Comparison of ENCODE assay signal across 18 cellular contexts in genomic region chr16:47375423-47375822, GRCh38.
A peak's percentile ranks its signal among the peaks of the same experiment; 100 is the strongest.
DNase-seq lines count a peak whose midpoint lies in the region; ATAC-seq and TF ChIP-seq lines count a peak whose summit lies in the region.
"Had no signal": no experiment of that assay in that cellular context is flagged by ENCODE, and none has a peak within 500 bp of the region (broad histone marks: within the 10 kb centered on the region; RNA-seq: fewer than 3 reads in every experiment).

No MANE protein-coding gene starts in this region.

- no peaks in the 10 kb centered on the region for H3K79me2 ChIP-seq in smooth muscle cell (ENCODE audit: low read depth)

- no peaks in the 10 kb centered on the region for H3K27me3 ChIP-seq in smooth muscle cell (ENCODE audit: low read depth)

- no peak overlapping the region for H3K4me3 ChIP-seq in smooth muscle cell

- H4K20me1 ChIP-seq in smooth muscle cell (ENCODE audit: low read depth): no peaks in the 10 kb centered on the region

- no peak overlapping the region for H3K9ac ChIP-seq in smooth muscle cell (ENCODE audit: low read depth)

- no peak overlapping the region for H3K27ac ChIP-seq in smooth muscle cell (ENCODE audit: low read depth)
- H3K27ac ChIP-seq: C4-2B had no signal

- DNase-seq in NCI-H146 (lab: John Stamatoyannopoulos, UW) (peak; percentile 3), NCI-H146 treated with DMSO at 0.1 percent for 48 hours (lab: John Stamatoyannopoulos, UW; ENCODE audit: unreplicated experiment) (no peak), NCI-H1694 treated with DMSO at 0.1 percent for 48 hours (lab: John Stamatoyannopoulos, UW) (peak; percentile 39), cerebellum (ENCODE audit: low spot score) (peak; percentile 54), epidermal melanocyte (ENCODE audit: insufficient read length, low spot score) (no peak), smooth muscle cell (lab: John Stamatoyannopoulos, UW; ENCODE audit: unreplicated experiment) (no peak), left cardiac atrium (no peak), germinal center (ENCODE audit: low spot score) (no peak)
- DNase-seq: 8988T, DMS53, GDM1, H7, Kasumi-1, MV-4-11, NCI-H1436 treated with DMSO at 0.1 percent for 48 hours, NCI-H510A, SIG-M5 had no signal

- no peak overlapping the region for H3K4me2 ChIP-seq in smooth muscle cell

- H3K4me1 ChIP-seq in smooth muscle cell (ENCODE audit: low read depth): no peaks in the 10 kb centered on the region

- intact Hi-C loops in left cardiac atrium (cut with DNase I): no loop called here

- whole genome bisulfite sequencing in smooth muscle cell (ENCODE audit: low lambda C conversion rate): 91% methylated on average over 1 of the region's 1 CpG

- H3K36me3 ChIP-seq in smooth muscle cell (ENCODE audit: low read depth): no peaks in the 10 kb centered on the region

- no peaks in the 10 kb centered on the region for H3F3A ChIP-seq in smooth muscle cell (ENCODE audit: low read depth)

- ATAC-seq in left cardiac atrium: no peak

- no peaks in the 10 kb centered on the region for H3K9me3 ChIP-seq in smooth muscle cell (replicated peaks; ENCODE audit: low read depth)

- no peak overlapping the region for H2AFZ ChIP-seq in smooth muscle cell (ENCODE audit: low read depth)

- TF ChIP-seq CTCF in smooth muscle cell (IDR thresholded peaks at IDR 0.05; ENCODE audit: borderline replicate concordance, insufficient read depth, poor library complexity, severe bottlenecking): no peak

Comparison
In these comparisons a context has a peak if more than half of its experiments do, and no peak if none do; other contexts are left out.
1. DNase-seq: peak in NCI-H146 (single experiment), NCI-H1694 treated with DMSO at 0.1 percent for 48 hours (single experiment) and cerebellum (single experiment); none in NCI-H146 treated with DMSO at 0.1 percent for 48 hours (single experiment), epidermal melanocyte (single experiment), smooth muscle cell (single experiment), left cardiac atrium (single experiment) and germinal center (single experiment).